Comparison of ENCODE assay signal across 1 cellular context in the genomic region with DNA sequence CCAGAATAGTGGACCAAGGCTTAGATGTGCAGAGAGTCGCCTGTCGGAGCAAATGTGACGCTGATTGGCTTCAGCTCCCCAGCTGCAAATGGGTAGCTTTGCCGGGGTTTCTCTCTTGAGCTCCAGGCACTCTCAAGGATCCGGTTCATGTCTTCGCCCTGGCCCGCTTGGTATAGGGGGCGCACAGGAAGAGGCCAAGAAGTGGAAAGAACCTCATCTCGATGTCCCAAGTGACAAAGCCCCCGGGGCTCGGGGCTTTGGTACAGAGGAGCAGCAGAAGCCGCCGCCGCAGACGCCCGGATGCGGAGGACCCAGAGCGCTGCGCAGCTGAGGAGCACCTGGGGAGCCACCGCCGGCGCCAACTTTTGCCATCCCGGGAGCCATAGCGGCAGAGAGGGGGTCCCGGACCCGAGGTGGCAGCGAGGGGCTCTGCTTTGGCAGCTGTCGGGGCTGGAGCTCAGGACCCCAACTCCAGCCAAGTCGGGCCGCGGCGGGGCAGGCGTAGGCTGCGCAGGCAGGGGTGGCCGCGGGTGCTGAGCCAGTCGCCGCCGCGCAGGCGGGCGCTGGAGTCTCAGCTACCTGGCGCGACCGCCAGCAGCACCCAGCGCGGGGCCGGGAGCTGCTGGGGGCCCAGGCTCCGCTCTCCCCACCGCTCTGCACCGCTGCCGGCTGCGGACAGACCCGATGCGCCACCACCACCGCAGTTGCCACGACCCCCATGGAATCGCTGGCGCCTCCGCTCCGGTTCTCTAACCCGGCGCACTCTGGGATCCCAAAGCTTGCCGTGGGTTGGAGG.
TF ChIP-seq lines count a peak whose summit lies in the region.

No MANE protein-coding gene starts in this region.

TF ChIP-seq in GM23338, 12 proteins besides CTCF, POLR2A, EP300 and RAD21 (continued from another document):
- peak; percentile 26; the same call in 1 of the 2 replicates for TF ChIP-seq ZNF462 (CRISPR knock-in tag; IDR thresholded peaks at IDR 0.05)
- TF ChIP-seq, protein P1, sequence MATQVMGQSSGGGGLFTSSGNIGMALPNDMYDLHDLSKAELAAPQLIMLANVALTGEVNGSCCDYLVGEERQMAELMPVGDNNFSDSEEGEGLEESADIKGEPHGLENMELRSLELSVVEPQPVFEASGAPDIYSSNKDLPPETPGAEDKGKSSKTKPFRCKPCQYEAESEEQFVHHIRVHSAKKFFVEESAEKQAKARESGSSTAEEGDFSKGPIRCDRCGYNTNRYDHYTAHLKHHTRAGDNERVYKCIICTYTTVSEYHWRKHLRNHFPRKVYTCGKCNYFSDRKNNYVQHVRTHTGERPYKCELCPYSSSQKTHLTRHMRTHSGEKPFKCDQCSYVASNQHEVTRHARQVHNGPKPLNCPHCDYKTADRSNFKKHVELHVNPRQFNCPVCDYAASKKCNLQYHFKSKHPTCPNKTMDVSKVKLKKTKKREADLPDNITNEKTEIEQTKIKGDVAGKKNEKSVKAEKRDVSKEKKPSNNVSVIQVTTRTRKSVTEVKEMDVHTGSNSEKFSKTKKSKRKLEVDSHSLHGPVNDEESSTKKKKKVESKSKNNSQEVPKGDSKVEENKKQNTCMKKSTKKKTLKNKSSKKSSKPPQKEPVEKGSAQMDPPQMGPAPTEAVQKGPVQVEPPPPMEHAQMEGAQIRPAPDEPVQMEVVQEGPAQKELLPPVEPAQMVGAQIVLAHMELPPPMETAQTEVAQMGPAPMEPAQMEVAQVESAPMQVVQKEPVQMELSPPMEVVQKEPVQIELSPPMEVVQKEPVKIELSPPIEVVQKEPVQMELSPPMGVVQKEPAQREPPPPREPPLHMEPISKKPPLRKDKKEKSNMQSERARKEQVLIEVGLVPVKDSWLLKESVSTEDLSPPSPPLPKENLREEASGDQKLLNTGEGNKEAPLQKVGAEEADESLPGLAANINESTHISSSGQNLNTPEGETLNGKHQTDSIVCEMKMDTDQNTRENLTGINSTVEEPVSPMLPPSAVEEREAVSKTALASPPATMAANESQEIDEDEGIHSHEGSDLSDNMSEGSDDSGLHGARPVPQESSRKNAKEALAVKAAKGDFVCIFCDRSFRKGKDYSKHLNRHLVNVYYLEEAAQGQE (IDR thresholded peaks at IDR 0.05; ENCODE audit: unreplicated experiment), result no peak
